Comparison of ENCODE assay signal across 8 cellular contexts in genomic region chr1:155858805-155859233, GRCh38. TPM values are rescaled to one million over a fixed set of nuclear protein-coding genes. Genes with fewer than 3 reads are reported as not detected.
DNase-seq lines count a peak whose midpoint lies in the region; ATAC-seq, FAIRE-seq and TF ChIP-seq lines count a peak whose summit lies in the region.

No MANE protein-coding gene starts in this region.

- FAIRE-seq in A549 (lab: Jason Lieb, UNC) (no peak), HTR-8/SVneo (lab: Jason Lieb, UNC) (no peak)

- H4K20me1 ChIP-seq in Karpas-422 (ENCODE audit: insufficient read depth, low read depth, low read length): no peaks in the 10 kb centered on the region

- H3K79me2 ChIP-seq in Karpas-422 (ENCODE audit: low read length): peaks cover 68% of the 10 kb centered on the region

- TF ChIP-seq EP300 in A549 (IDR thresholded peaks at IDR 0.05): no peak

- ATAC-seq in A549: peak; percentile 6 to 19; a peak in 4 of 6 replicates
- ATAC-seq in GM19328 (IDR thresholded peaks at IDR 0.05; ENCODE audit: unreplicated experiment): peak; percentile 3
- ATAC-seq in right lobe of liver: peak; percentile 2 to 19 (median 10)
- ATAC-seq in HG02884 (IDR thresholded peaks at IDR 0.05; ENCODE audit: unreplicated experiment): no peak

- peak overlapping the region; percentile 49 for H3K4me3 ChIP-seq in A549
- peak overlapping the region; percentile 85 for H3K4me3 ChIP-seq in Karpas-422 (ENCODE audit: low read length)
- peak overlapping the region; percentile 43 to 58 (median 45) for H3K4me3 ChIP-seq in right lobe of liver
- peak overlapping the region; percentile 51 to 59 for H3K4me3 ChIP-seq in testis

- WGBS in A549 (ENCODE audit: missing lambda C conversion rate): 17% methylated on average over 12 of the region's 12 CpGs
- WGBS in right lobe of liver (ENCODE audit: insufficient coverage, low coverage, low lambda C conversion rate, missing lambda C conversion rate): 12% methylated on average over 10 of the region's 12 CpGs
- 38 to 43% methylated on average over 12 of the region's 12 CpGs for WGBS in testis, 2 donors

- CTCF ChIA-PET in A549 (lab: Yijun Ruan, JAX): interaction anchor here (0.7 to 3.9 kb wide), 2 partner anchors 130 to 683 kb away, joined by 5 to 14 read pairs; no protein-coding TSS in a partner anchor

- H3K4me2 ChIP-seq in A549 (peak overlapping the region; percentile 70), Karpas-422 (ENCODE audit: low read depth, low read length, poor library complexity, severe bottlenecking) (peak overlapping the region; percentile 92)

- H3K36me3 ChIP-seq in Karpas-422 (ENCODE audit: insufficient read depth, low read length) (peaks cover 10% of the 10 kb centered on the region; the same call in 1 of the 2 replicates), right lobe of liver (peaks cover 0 to 6% (median 0%) of the 10 kb centered on the region in 4 donors), testis (ENCODE audit: low read depth, missing control alignments) (no peaks in the 10 kb centered on the region)

- H3K27ac ChIP-seq in A549 (peak overlapping the region; percentile 67 to 90), Karpas-422 (ENCODE audit: low read length) (peak overlapping the region; percentile 82), right lobe of liver (peak overlapping the region; percentile 58 to 89 (median 61)), testis (peak overlapping the region; percentile 88 to 96)

- POLR2A ChIA-PET in A549 (lab: Yijun Ruan, JAX): interaction anchor here (0.7 kb wide), 1 partner anchor 75 kb away, joined by 4 read pairs; the partner anchor contains the start of gene KHDC4

- no peaks in the 10 kb centered on the region for H3K9me3 ChIP-seq in A549
- H3K9me3 ChIP-seq in Karpas-422 (ENCODE audit: low read length): no peaks in the 10 kb centered on the region
- no peaks in the 10 kb centered on the region for H3K9me3 ChIP-seq in right lobe of liver
- no peaks in the 10 kb centered on the region for H3K9me3 ChIP-seq in testis

- intact Hi-C loops in right lobe of liver (cut with DNase I) (no loop called here), testis (cut with DNase I; ENCODE audit: low total_unique reads) (no loop called here)

- no peaks in the 10 kb centered on the region for H3K9me2 ChIP-seq in Karpas-422 (replicated peaks; ENCODE audit: insufficient read depth, low read length)

- peak in 1 of 2 experiments; percentile 67 for DNase-seq in A549 (ENCODE audit: low read depth in 1 of 2, low spot score in 1 of 2)
- no peak for DNase-seq in Karpas-422
- peak; percentile 81 for DNase-seq in amniotic epithelial cell (ENCODE audit: low read depth)
- peak in 1 of 3 donors; percentile 23 for DNase-seq in right lobe of liver
- DNase-seq in testis: no peak
- no peak for DNase-seq in HTR-8/SVneo (ENCODE audit: insufficient read length, low spot score)

- peak overlapping the region; percentile 74 for H3K9ac ChIP-seq in Karpas-422 (ENCODE audit: low read length)

- no peak for TF ChIP-seq POLR2A in A549 (IDR thresholded peaks at IDR 0.05; ENCODE audit: low read length)
- TF ChIP-seq POLR2A in right lobe of liver (IDR thresholded peaks at IDR 0.05): no peak
- TF ChIP-seq POLR2A in testis (IDR thresholded peaks at IDR 0.05): no peak

- peak overlapping the region; percentile 79 for H2AFZ ChIP-seq in Karpas-422 (ENCODE audit: low read length)

- TF ChIP-seq CTCF in A549 (IDR thresholded peaks at IDR 0.05) (no peak), right lobe of liver (IDR thresholded peaks at IDR 0.05) (no peak), testis (IDR thresholded peaks at IDR 0.05) (no peak)

- H3K27me3 ChIP-seq in Karpas-422 (ENCODE audit: low read length) (no peaks in the 10 kb centered on the region), right lobe of liver (no peaks in the 10 kb centered on the region), testis (no peaks in the 10 kb centered on the region)

- no peak for TF ChIP-seq RAD21 in A549 (conservative IDR thresholded peaks at IDR 0.05 in 1 of 2, IDR thresholded peaks at IDR 0.05 in 1 of 2)

- H3K4me1 ChIP-seq in A549 (peaks cover 16% of the 10 kb centered on the region), Karpas-422 (ENCODE audit: low read length) (peaks cover 37% of the 10 kb centered on the region), right lobe of liver (peaks cover 0 to 21% (median 8%) of the 10 kb centered on the region in 4 donors), testis (peaks cover 19% of the 10 kb centered on the region)

TF ChIP-seq in A549, 52 proteins besides CTCF, POLR2A, EP300 and RAD21:
- TF ChIP-seq RFX5 (IDR thresholded peaks at IDR 0.05): no peak
- 0 out of 2 replicates have a peak, but pooled peaks have one; percentile 28 for TF ChIP-seq KDM1A (IDR thresholded peaks at IDR 0.05; ENCODE audit: low read depth)
- peak; percentile 29; the same call in 1 of the 2 replicates for TF ChIP-seq PHF8 (IDR thresholded peaks at IDR 0.05; ENCODE audit: borderline replicate concordance, low read depth)
- TF ChIP-seq CEBPB (IDR thresholded peaks at IDR 0.05): peak in 1 of 2 experiments; percentile 66; a peak in 3 of 4 replicates
- no peak for TF ChIP-seq HOXB13 (CRISPR knock-in tag; IDR thresholded peaks at IDR 0.05; ENCODE audit: low read depth)
- no peak for TF ChIP-seq RCOR1 (IDR thresholded peaks at IDR 0.05; ENCODE audit: low read depth, low read length)
- no peak for TF ChIP-seq BHLHE40 (IDR thresholded peaks at IDR 0.05; ENCODE audit: low read depth, low read length)
- no peak for TF ChIP-seq MAZ (IDR thresholded peaks at IDR 0.05; ENCODE audit: borderline replicate concordance, low read depth, low read length)
- no peak for TF ChIP-seq MAFK (IDR thresholded peaks at IDR 0.05; ENCODE audit: partially characterized antibody)

RNA-seq across cellular contexts. Expression of gene SYT11, which starts 0.5 kb away (rescaled TPM):
- polyA plus RNA-seq in A549 (2011; rRNA removed) (2.5 and 2.6 TPM in 2 replicates), A549 (2017; fragmentation: RNase III; extraction: RNeasy Plus Mini Kit Qiagen cat#74134 plus additional on column Dnase treatment) (1.9 to 3.0 TPM (median 2.8 TPM) in 3 replicates), testis (ENCODE audit: insufficient read depth, low read depth, low replicate concordance) (23.4 TPM)
- polyA plus RNA-seq in A549 (2012; cell fraction: cytosol; rRNA removed): 0.78 and 1.00 TPM in 2 replicates
- polyA plus RNA-seq in A549 (2012; cell fraction: nucleus; rRNA removed): 1.3 and 1.6 TPM in 2 replicates
- polyA minus RNA-seq in A549 (2011; rRNA and poly(A)+ RNA removed): 2.5 and 3.9 TPM in 2 replicates
- total RNA-seq in Karpas-422 (2014; rRNA removed; shearing (Covaris generic); ENCODE audit: low replicate concordance): 40.8 and 51.2 TPM in 2 replicates
- total RNA-seq in right lobe of liver (1 to 10 TPM in 1 of 6 experiments, under 1 TPM in 5; 0.46 to 1.5 (median 0.73) TPM), testis (10 to 100 TPM; 17.9 to 19.7 TPM)

RNA-seq across cellular contexts. Expression of gene GON4L, which starts 1.8 kb away (rescaled TPM):
- polyA plus RNA-seq in A549 (2011; rRNA removed): 23.1 and 28.1 TPM in 2 replicates
- polyA plus RNA-seq in A549 (2012; cell fraction: cytosol; rRNA removed): 7.3 and 8.4 TPM in 2 replicates
- polyA plus RNA-seq in A549 (2012; cell fraction: nucleus; rRNA removed): 22.1 and 38.4 TPM in 2 replicates
- 15.1 to 15.7 TPM (median 15.3 TPM) in 3 replicates for polyA plus RNA-seq in A549 (2017; fragmentation: RNase III; extraction: RNeasy Plus Mini Kit Qiagen cat#74134 plus additional on column Dnase treatment)
- polyA minus RNA-seq in A549 (2011; rRNA and poly(A)+ RNA removed): 34.9 and 42.7 TPM in 2 replicates
- 32.9 and 40.3 TPM in 2 replicates for total RNA-seq in Karpas-422 (2014; rRNA removed; shearing (Covaris generic); ENCODE audit: low replicate concordance)
- 10 to 100 TPM; 10.7 to 23.2 (median 20.1) TPM for total RNA-seq in right lobe of liver
- total RNA-seq in testis: 100 to 1,000 TPM in 1 of 2 donors, 10 to 100 TPM in 1; 77.2 to 108 TPM
- polyA plus RNA-seq in testis (ENCODE audit: insufficient read depth, low read depth, low replicate concordance): 36.4 TPM

RNA-seq across cellular contexts. Expression of gene RIT1, which starts 52.3 kb away (rescaled TPM):
- polyA plus RNA-seq in A549 (2011; rRNA removed) (48.1 and 51.9 TPM in 2 replicates), A549 (2017; fragmentation: RNase III; extraction: RNeasy Plus Mini Kit Qiagen cat#74134 plus additional on column Dnase treatment) (19.2 to 23.6 TPM (median 20.4 TPM) in 3 replicates), testis (ENCODE audit: insufficient read depth, low read depth, low replicate concordance) (25.7 TPM)
- 16.8 and 17.2 TPM in 2 replicates for polyA plus RNA-seq in A549 (2012; cell fraction: cytosol; rRNA removed)
- polyA plus RNA-seq in A549 (2012; cell fraction: nucleus; rRNA removed): 10.3 and 14.4 TPM in 2 replicates
- polyA minus RNA-seq in A549 (2011; rRNA and poly(A)+ RNA removed): 30.5 and 44.6 TPM in 2 replicates
- total RNA-seq in Karpas-422 (2014; rRNA removed; shearing (Covaris generic); ENCODE audit: low replicate concordance): 12.2 and 12.8 TPM in 2 replicates
- total RNA-seq in right lobe of liver (10 to 100 TPM in 3 of 6 experiments, 1 to 10 TPM in 3; 4.9 to 28.3 (median 11.3) TPM), testis (10 to 100 TPM; 26.1 to 31.1 TPM)

Comparison
In these comparisons a context has a peak if more than half of its experiments do, and no peak if none do; other contexts are left out.
1. RNA of gene SYT11, which starts 0.5 kb away (total RNA-seq): 40.8 to 51.2 TPM in Karpas-422 and 17.9 to 19.7 TPM in testis; 0.46 to 1.5 TPM in right lobe of liver; every median in the first group is over 4 times any median in the second.
2. Peak in every context shown above with its lines, with median percentiles within 50 percentile points of each other: H3K27ac ChIP-seq and H3K4me3 ChIP-seq.